In genomic region chr17:76492250-76492988, GRCh38 we compare ENCODE assay signal across 8 cellular contexts. TPM values are rescaled to one million over a fixed set of nuclear protein-coding genes. Genes with fewer than 3 reads are reported as not detected.
A peak's percentile ranks its signal among the peaks of the same experiment; 100 is the strongest.
DNase-seq lines count a peak whose midpoint lies in the region; ATAC-seq and TF ChIP-seq lines count a peak whose summit lies in the region.

No MANE protein-coding gene starts in this region.

- ATAC-seq in Right ventricle myocardium inferior (peak; percentile 25), HG03457 (IDR thresholded peaks at IDR 0.05; ENCODE audit: unreplicated experiment) (peak; percentile 17), memory B cell (ENCODE audit: low read depth) (peak; percentile 45)

- H3K36me3 Mint-ChIP-seq in activated naive CD8-positive, alpha-beta T cell, result no peaks in the 10 kb centered on the region
- peaks cover 7% of the 10 kb centered on the region for H3K36me3 Mint-ChIP-seq in memory B cell

- no peaks in the 10 kb centered on the region for H3K36me3 ChIP-seq in BE2C

- no peaks in the 10 kb centered on the region for H3K27me3 ChIP-seq in BE2C

- peak overlapping the region; percentile 86 for H3K27ac Mint-ChIP-seq in activated naive CD8-positive, alpha-beta T cell
- H3K27ac Mint-ChIP-seq in memory B cell, result peak overlapping the region; percentile 97

- H3K4me1 ChIP-seq in BE2C, result peaks cover 5% of the 10 kb centered on the region

- no peaks in the 10 kb centered on the region for H3K27me3 Mint-ChIP-seq in activated naive CD8-positive, alpha-beta T cell
- no peaks in the 10 kb centered on the region for H3K27me3 Mint-ChIP-seq in memory B cell

- DNase-seq in Right ventricle myocardium inferior (ENCODE audit: missing footprints) (no peak), cardiac septum (ENCODE audit: low spot score) (no peak), memory B cell (ENCODE audit: low spot score in 2 of 2) (no peak), BE2C (no peak), GOT3 (lab: John Stamatoyannopoulos, UW) (no peak)
- DNase-seq in stimulated activated naive CD4-positive, alpha-beta T cell treated with Interleukin-2 at 50 U/mL for 16 hours (lab: John Stamatoyannopoulos, UW), result no peak

- H3K9me3 ChIP-seq in BE2C, result no peaks in the 10 kb centered on the region

- TF ChIP-seq CTCF in BE2C (IDR thresholded peaks at IDR 0.05; ENCODE audit: low read depth, low read length), result no peak

- H3K4me3 Mint-ChIP-seq in activated naive CD8-positive, alpha-beta T cell, result peak overlapping the region; percentile 71
- peak overlapping the region; percentile 97 for H3K4me3 Mint-ChIP-seq in memory B cell

- H3K9me3 Mint-ChIP-seq in activated naive CD8-positive, alpha-beta T cell (ENCODE audit: low read depth), result no peaks in the 10 kb centered on the region
- no peaks in the 10 kb centered on the region for H3K9me3 Mint-ChIP-seq in memory B cell

- peaks cover 33% of the 10 kb centered on the region for H3K4me1 Mint-ChIP-seq in activated naive CD8-positive, alpha-beta T cell (ENCODE audit: low read depth)
- H3K4me1 Mint-ChIP-seq in memory B cell, result peaks cover 58% of the 10 kb centered on the region

- H3K4me3 ChIP-seq in BE2C (ENCODE audit: low read depth, low read length), result no peak overlapping the region

- intact Hi-C loops in Right ventricle myocardium inferior (cut with DNase I) (no loop called here), cardiac septum (cut with DNase I) (no loop called here)

RNA-seq across cellular contexts. Expression of gene RHBDF2, which starts 8.8 kb away (rescaled TPM):
- total RNA-seq in Right ventricle myocardium inferior (17.9 TPM), cardiac septum (11.5 TPM)
- 4.0 TPM for polyA plus RNA-seq in BE2C (2012; ENCODE audit: insufficient read depth, insufficient read length, low read depth)

RNA-seq across cellular contexts. Expression of gene AANAT, which starts 25.0 kb away (rescaled TPM):
- not detected for total RNA-seq in Right ventricle myocardium inferior
- not detected for total RNA-seq in cardiac septum
- polyA plus RNA-seq in BE2C (2012; ENCODE audit: insufficient read depth, insufficient read length, low read depth), result 0.49 TPM

RNA-seq across cellular contexts. Expression of gene UBE2O, which starts 39.5 kb away (rescaled TPM):
- total RNA-seq in Right ventricle myocardium inferior (35.4 TPM), cardiac septum (31.1 TPM)
- polyA plus RNA-seq in BE2C (2012; ENCODE audit: insufficient read depth, insufficient read length, low read depth), result 117 TPM

RNA-seq across cellular contexts. Expression of gene CYGB, which starts 45.1 kb away (rescaled TPM):
- total RNA-seq in Right ventricle myocardium inferior (38.2 TPM), cardiac septum (17.6 TPM)
- 160 TPM for polyA plus RNA-seq in BE2C (2012; ENCODE audit: insufficient read depth, insufficient read length, low read depth)

RNA-seq across cellular contexts. Expression of gene PRCD, which starts 47.4 kb away (rescaled TPM):
- total RNA-seq in Right ventricle myocardium inferior, result 3.4 TPM
- total RNA-seq in cardiac septum, result 2.7 TPM
- polyA plus RNA-seq in BE2C (2012; ENCODE audit: insufficient read depth, insufficient read length, low read depth), result 44.2 TPM
